In genomic region chr21:26449161-26449560, GRCh38 we compare ENCODE assay signal across 14 cellular contexts.
DNase-seq lines count a peak whose midpoint lies in the region; ATAC-seq and TF ChIP-seq lines count a peak whose summit lies in the region.
"Had no signal": no experiment of that assay in that cellular context is flagged by ENCODE, and none has a peak within 500 bp of the region (broad histone marks: within the 10 kb centered on the region; RNA-seq: fewer than 3 reads in every experiment).

No MANE protein-coding gene starts in this region.

- H3K79me2 ChIP-seq in smooth muscle cell (ENCODE audit: low read depth) = no peaks in the 10 kb centered on the region

- H3F3A ChIP-seq in smooth muscle cell (ENCODE audit: low read depth) = peaks cover 5% of the 10 kb centered on the region

- peaks cover 15% of the 10 kb centered on the region for H3K4me1 ChIP-seq in smooth muscle cell (ENCODE audit: low read depth)
- H3K4me1 ChIP-seq: stomach had no signal

- H3K9me3 ChIP-seq in smooth muscle cell (replicated peaks; ENCODE audit: low read depth) = no peaks in the 10 kb centered on the region
- H3K9me3 ChIP-seq: HAP-1, stomach had no signal

- peaks cover 37% of the 10 kb centered on the region for H3K4me1 Mint-ChIP-seq in HFFc6 (ENCODE audit: low read depth)
- H3K4me1 Mint-ChIP-seq in activated T-cell treated with anti-CD3 and anti-CD28 coated beads, Interleukin-2, amount 50 U/mL, for 24 hours (ENCODE audit: low read depth) = no peaks in the 10 kb centered on the region
- H3K4me1 Mint-ChIP-seq: memory B cell had no signal

- peak overlapping the region; percentile 82 for H2AFZ ChIP-seq in smooth muscle cell (ENCODE audit: low read depth)

- no peaks in the 10 kb centered on the region for H3K36me3 Mint-ChIP-seq in HFFc6 (ENCODE audit: low read depth)
- H3K36me3 Mint-ChIP-seq in activated T-cell treated with anti-CD3 and anti-CD28 coated beads, Interleukin-2, amount 50 U/mL, for 24 hours (ENCODE audit: low read depth) = no peaks in the 10 kb centered on the region
- H3K36me3 Mint-ChIP-seq: memory B cell had no signal

- H3K9me3 Mint-ChIP-seq in HFFc6 = no peaks in the 10 kb centered on the region
- H3K9me3 Mint-ChIP-seq in activated T-cell treated with anti-CD3 and anti-CD28 coated beads, Interleukin-2, amount 50 U/mL, for 24 hours = no peaks in the 10 kb centered on the region
- H3K9me3 Mint-ChIP-seq: memory B cell had no signal

- ATAC-seq in HG03354 (IDR thresholded peaks at IDR 0.05; ENCODE audit: poor library complexity, severe bottlenecking, unreplicated experiment) = no peak

- peak overlapping the region; percentile 87 for H3K27ac ChIP-seq in smooth muscle cell (ENCODE audit: low read depth)
- H3K27ac ChIP-seq: stomach had no signal

- no peaks in the 10 kb centered on the region for H3K27me3 Mint-ChIP-seq in HFFc6 (ENCODE audit: insufficient read depth)
- H3K27me3 Mint-ChIP-seq in activated T-cell treated with anti-CD3 and anti-CD28 coated beads, Interleukin-2, amount 50 U/mL, for 24 hours = no peaks in the 10 kb centered on the region
- H3K27me3 Mint-ChIP-seq: memory B cell, progenitor cell of endocrine pancreas had no signal

- H3K4me3 Mint-ChIP-seq in HFFc6 = peak overlapping the region; percentile 41
- H3K4me3 Mint-ChIP-seq in activated T-cell treated with anti-CD3 and anti-CD28 coated beads, Interleukin-2, amount 50 U/mL, for 24 hours = no peak overlapping the region
- H3K4me3 Mint-ChIP-seq: memory B cell had no signal

- H3K4me2 ChIP-seq in smooth muscle cell = peak overlapping the region; percentile 76

- 7% methylated on average over 5 of the region's 5 CpGs for WGBS in smooth muscle cell (ENCODE audit: low lambda C conversion rate)

- H3K27ac Mint-ChIP-seq in HFFc6 = peak overlapping the region; percentile 72
- no peak overlapping the region for H3K27ac Mint-ChIP-seq in activated T-cell treated with anti-CD3 and anti-CD28 coated beads, Interleukin-2, amount 50 U/mL, for 24 hours
- H3K27ac Mint-ChIP-seq: memory B cell, progenitor cell of endocrine pancreas had no signal

- H4K20me1 ChIP-seq in smooth muscle cell (ENCODE audit: low read depth) = no peaks in the 10 kb centered on the region

- DNase-seq in HFFc6 (peak; percentile 47), cardiac fibroblast (ENCODE audit: low read depth in 2 of 2) (peak; percentile 76 to 84), globus pallidus (ENCODE audit: low spot score) (peak; percentile 78), smooth muscle cell (lab: John Stamatoyannopoulos, UW; ENCODE audit: unreplicated experiment) (no peak), C1 segment of cervical spinal cord (lab: John Stamatoyannopoulos, UW) (no peak)
- DNase-seq in activated T-cell treated with anti-CD3 and anti-CD28 coated beads, Interleukin-2, amount 50 U/mL, for 24 hours = no peak
- DNase-seq: activated CD4-positive, alpha-beta T cell treated with anti-CD3 and anti-CD28 coated beads for 1 hour; cerebellar nuclear complex; stimulated activated CD4-positive, alpha-beta T cell treated with anti-CD3 and anti-CD28 coated beads, Interleukin-4, amount 100 ng/mL, for 4 hours; stomach had no signal

- TF ChIP-seq CTCF in HFFc6 (IDR thresholded peaks at IDR 0.05) (no peak), cardiac fibroblast (IDR thresholded peaks at IDR 0.05; ENCODE audit: low read depth, low read length) (no peak), smooth muscle cell (IDR thresholded peaks at IDR 0.05; ENCODE audit: borderline replicate concordance, insufficient read depth, poor library complexity, severe bottlenecking) (no peak)

- H3K36me3 ChIP-seq in smooth muscle cell (ENCODE audit: low read depth) = no peaks in the 10 kb centered on the region
- H3K36me3 ChIP-seq: HAP-1, stomach had no signal

- H3K4me3 ChIP-seq in cardiac fibroblast (replicated peaks in 1 of 2; ENCODE audit: low read depth in 2 of 2, low read length in 2 of 2) = no peak overlapping the region
- H3K4me3 ChIP-seq in smooth muscle cell = peak overlapping the region; percentile 1
- H3K4me3 ChIP-seq: HAP-1, stomach had no signal

- H3K9ac ChIP-seq in smooth muscle cell (ENCODE audit: low read depth) = peak overlapping the region; percentile 19

- H3K27me3 ChIP-seq in smooth muscle cell (ENCODE audit: low read depth) = no peaks in the 10 kb centered on the region
- H3K27me3 ChIP-seq: stomach had no signal

Comparison
In these comparisons a context has a peak if more than half of its experiments do, and no peak if none do; other contexts are left out.
1. DNase-seq: peak in HFFc6 (single experiment), cardiac fibroblast (2 of 2) and globus pallidus (single experiment); none in smooth muscle cell (single experiment), C1 segment of cervical spinal cord (0 of 14) and activated T-cell treated with anti-CD3 and anti-CD28 coated beads, Interleukin-2, amount 50 U/mL, for 24 hours (single experiment).